Comparison of ENCODE assay signal across 10 cellular contexts in genomic region chr17:65850486-65850885, GRCh38.
A peak's percentile ranks its signal among the peaks of the same experiment; 100 is the strongest.
DNase-seq lines count a peak whose midpoint lies in the region; ATAC-seq and TF ChIP-seq lines count a peak whose summit lies in the region.
"Had no signal": no experiment of that assay in that cellular context is flagged by ENCODE, and none has a peak within 500 bp of the region (broad histone marks: within the 10 kb centered on the region; RNA-seq: fewer than 3 reads in every experiment).

No MANE protein-coding gene starts in this region.

- H3K27me3 Mint-ChIP-seq in activated CD4-positive, alpha-beta memory T cell treated with anti-CD3 and anti-CD28 coated beads for 36 hours, result peaks cover 3% of the 10 kb centered on the region
- H3K27me3 Mint-ChIP-seq in activated CD4-positive, alpha-beta memory T cell treated with anti-CD3 and anti-CD28 coated beads, Interleukin-2, amount 10 ng/mL, durations not matched to agents 7 days and 5 days, result peaks cover 1% of the 10 kb centered on the region
- no peaks in the 10 kb centered on the region for H3K27me3 Mint-ChIP-seq in activated B cell treated with CpG ODN at 0.5 μM for 24 hours

- no peak for TF ChIP-seq CTCF in activated B cell treated with CpG ODN at 0.5 μM for 24 hours (IDR thresholded peaks at IDR 0.05)

- CTCF ChIA-PET in activated CD4-positive, alpha-beta memory T cell treated with anti-CD3 and anti-CD28 coated beads for 36 hours (lab: Charles Lee), result no interaction called here
- CTCF ChIA-PET in activated CD4-positive, alpha-beta memory T cell treated with anti-CD3 and anti-CD28 coated beads, Interleukin-2, amount 10 ng/mL, durations not matched to agents 7 days and 5 days (lab: Charles Lee), result no interaction called here
- CTCF ChIA-PET in activated B cell treated with CpG ODN at 0.5 μM for 24 hours (lab: Charles Lee), result no interaction called here

- no peaks in the 10 kb centered on the region for H3K36me3 Mint-ChIP-seq in activated CD4-positive, alpha-beta memory T cell treated with anti-CD3 and anti-CD28 coated beads for 36 hours
- H3K36me3 Mint-ChIP-seq in activated CD4-positive, alpha-beta memory T cell treated with anti-CD3 and anti-CD28 coated beads, Interleukin-2, amount 10 ng/mL, durations not matched to agents 7 days and 5 days (ENCODE audit: low read depth), result no peaks in the 10 kb centered on the region
- no peaks in the 10 kb centered on the region for H3K36me3 Mint-ChIP-seq in activated B cell treated with CpG ODN at 0.5 μM for 24 hours (ENCODE audit: low read depth)

- DNase-seq in activated CD4-positive, alpha-beta memory T cell treated with anti-CD3 and anti-CD28 coated beads for 36 hours, result peak; percentile 41
- DNase-seq in activated CD4-positive, alpha-beta memory T cell treated with anti-CD3 and anti-CD28 coated beads, Interleukin-2, amount 10 ng/mL, durations not matched to agents 7 days and 5 days, result no peak
- no peak for DNase-seq in activated B cell treated with CpG ODN at 0.5 μM for 24 hours
- DNase-seq in sciatic nerve (ENCODE audit: low spot score), result no peak
- DNase-seq in HT-29 (ENCODE audit: low spot score), result no peak
- no peak for DNase-seq in HUDEP-2 (lab: John Stamatoyannopoulos, UW; ENCODE audit: unreplicated experiment in 76 of 76)
- DNase-seq: NCI-H748 treated with DMSO at 0.1 percent for 48 hours; stimulated activated naive CD4-positive, alpha-beta T cell treated with Interleukin-2 at 50 U/mL for 16 hours had no signal

- H3K9me3 Mint-ChIP-seq in activated CD4-positive, alpha-beta memory T cell treated with anti-CD3 and anti-CD28 coated beads for 36 hours, result no peaks in the 10 kb centered on the region
- H3K9me3 Mint-ChIP-seq in activated CD4-positive, alpha-beta memory T cell treated with anti-CD3 and anti-CD28 coated beads, Interleukin-2, amount 10 ng/mL, durations not matched to agents 7 days and 5 days, result no peaks in the 10 kb centered on the region
- no peaks in the 10 kb centered on the region for H3K9me3 Mint-ChIP-seq in activated B cell treated with CpG ODN at 0.5 μM for 24 hours

- POLR2A ChIA-PET in activated CD4-positive, alpha-beta memory T cell treated with anti-CD3 and anti-CD28 coated beads for 36 hours (lab: Charles Lee), result no interaction called here
- POLR2A ChIA-PET in activated CD4-positive, alpha-beta memory T cell treated with anti-CD3 and anti-CD28 coated beads, Interleukin-2, amount 10 ng/mL, durations not matched to agents 7 days and 5 days (lab: Charles Lee), result no interaction called here
- POLR2A ChIA-PET in activated B cell treated with CpG ODN at 0.5 μM for 24 hours (lab: Charles Lee), result no interaction called here

- H3K4me3 Mint-ChIP-seq in activated CD4-positive, alpha-beta memory T cell treated with anti-CD3 and anti-CD28 coated beads for 36 hours, result no peak overlapping the region
- no peak overlapping the region for H3K4me3 Mint-ChIP-seq in activated CD4-positive, alpha-beta memory T cell treated with anti-CD3 and anti-CD28 coated beads, Interleukin-2, amount 10 ng/mL, durations not matched to agents 7 days and 5 days
- H3K4me3 Mint-ChIP-seq in activated B cell treated with CpG ODN at 0.5 μM for 24 hours, result no peak overlapping the region

- peak; percentile 62 for ATAC-seq in HG03175 (IDR thresholded peaks at IDR 0.05; ENCODE audit: unreplicated experiment)
- peak; percentile 34 for ATAC-seq in activated B cell treated with CpG ODN at 0.5 μM for 24 hours (ENCODE audit: low read depth)
- ATAC-seq in sciatic nerve, result peak; percentile 45
- ATAC-seq in GM21367 (IDR thresholded peaks at IDR 0.05; ENCODE audit: unreplicated experiment), result no peak

- peaks cover 3% of the 10 kb centered on the region for H3K4me1 Mint-ChIP-seq in activated CD4-positive, alpha-beta memory T cell treated with anti-CD3 and anti-CD28 coated beads for 36 hours (ENCODE audit: low read depth)
- peaks cover 3% of the 10 kb centered on the region for H3K4me1 Mint-ChIP-seq in activated CD4-positive, alpha-beta memory T cell treated with anti-CD3 and anti-CD28 coated beads, Interleukin-2, amount 10 ng/mL, durations not matched to agents 7 days and 5 days
- H3K4me1 Mint-ChIP-seq in activated B cell treated with CpG ODN at 0.5 μM for 24 hours, result no peaks in the 10 kb centered on the region

- H3K27ac Mint-ChIP-seq in activated CD4-positive, alpha-beta memory T cell treated with anti-CD3 and anti-CD28 coated beads for 36 hours, result no peak overlapping the region
- no peak overlapping the region for H3K27ac Mint-ChIP-seq in activated CD4-positive, alpha-beta memory T cell treated with anti-CD3 and anti-CD28 coated beads, Interleukin-2, amount 10 ng/mL, durations not matched to agents 7 days and 5 days
- H3K27ac Mint-ChIP-seq in activated B cell treated with CpG ODN at 0.5 μM for 24 hours, result no peak overlapping the region

- intact Hi-C loops in activated CD4-positive, alpha-beta memory T cell treated with anti-CD3 and anti-CD28 coated beads for 36 hours (cut with micrococcal nuclease), result no loop called here
- intact Hi-C loops in activated B cell treated with CpG ODN at 0.5 μM for 24 hours (cut with micrococcal nuclease), result no loop called here
- intact Hi-C loops in sciatic nerve (cut with DNase I), result no loop called here
